Comparison of ENCODE assay signal across 1 cellular context in the genomic region with DNA sequence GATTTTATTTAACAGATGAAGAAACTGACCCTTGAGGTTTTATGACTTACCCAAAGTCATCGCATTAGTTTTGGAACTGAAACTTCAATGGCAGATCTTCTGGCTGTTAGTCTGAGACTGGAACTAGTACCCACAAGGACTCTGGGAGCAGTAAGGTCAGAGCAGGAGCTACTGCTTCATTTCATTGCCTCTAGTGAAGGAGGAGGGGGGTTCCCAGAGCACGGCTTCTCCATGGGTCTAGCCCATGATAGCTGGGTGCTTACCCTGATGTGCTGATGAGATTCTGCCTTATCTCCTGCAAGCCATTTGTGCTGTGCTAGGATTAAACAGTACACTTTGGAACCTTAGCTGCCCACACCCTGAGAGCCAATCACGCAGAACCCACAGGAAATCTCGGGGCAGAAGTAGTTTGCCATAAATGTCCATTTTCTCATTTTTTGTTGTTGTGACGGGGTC.
TF ChIP-seq lines count a peak whose summit lies in the region.

No MANE protein-coding gene starts in this region.

TF ChIP-seq in HepG2, 621 proteins besides CTCF, POLR2A, EP300 and RAD21:
- TF ChIP-seq, protein P1, sequence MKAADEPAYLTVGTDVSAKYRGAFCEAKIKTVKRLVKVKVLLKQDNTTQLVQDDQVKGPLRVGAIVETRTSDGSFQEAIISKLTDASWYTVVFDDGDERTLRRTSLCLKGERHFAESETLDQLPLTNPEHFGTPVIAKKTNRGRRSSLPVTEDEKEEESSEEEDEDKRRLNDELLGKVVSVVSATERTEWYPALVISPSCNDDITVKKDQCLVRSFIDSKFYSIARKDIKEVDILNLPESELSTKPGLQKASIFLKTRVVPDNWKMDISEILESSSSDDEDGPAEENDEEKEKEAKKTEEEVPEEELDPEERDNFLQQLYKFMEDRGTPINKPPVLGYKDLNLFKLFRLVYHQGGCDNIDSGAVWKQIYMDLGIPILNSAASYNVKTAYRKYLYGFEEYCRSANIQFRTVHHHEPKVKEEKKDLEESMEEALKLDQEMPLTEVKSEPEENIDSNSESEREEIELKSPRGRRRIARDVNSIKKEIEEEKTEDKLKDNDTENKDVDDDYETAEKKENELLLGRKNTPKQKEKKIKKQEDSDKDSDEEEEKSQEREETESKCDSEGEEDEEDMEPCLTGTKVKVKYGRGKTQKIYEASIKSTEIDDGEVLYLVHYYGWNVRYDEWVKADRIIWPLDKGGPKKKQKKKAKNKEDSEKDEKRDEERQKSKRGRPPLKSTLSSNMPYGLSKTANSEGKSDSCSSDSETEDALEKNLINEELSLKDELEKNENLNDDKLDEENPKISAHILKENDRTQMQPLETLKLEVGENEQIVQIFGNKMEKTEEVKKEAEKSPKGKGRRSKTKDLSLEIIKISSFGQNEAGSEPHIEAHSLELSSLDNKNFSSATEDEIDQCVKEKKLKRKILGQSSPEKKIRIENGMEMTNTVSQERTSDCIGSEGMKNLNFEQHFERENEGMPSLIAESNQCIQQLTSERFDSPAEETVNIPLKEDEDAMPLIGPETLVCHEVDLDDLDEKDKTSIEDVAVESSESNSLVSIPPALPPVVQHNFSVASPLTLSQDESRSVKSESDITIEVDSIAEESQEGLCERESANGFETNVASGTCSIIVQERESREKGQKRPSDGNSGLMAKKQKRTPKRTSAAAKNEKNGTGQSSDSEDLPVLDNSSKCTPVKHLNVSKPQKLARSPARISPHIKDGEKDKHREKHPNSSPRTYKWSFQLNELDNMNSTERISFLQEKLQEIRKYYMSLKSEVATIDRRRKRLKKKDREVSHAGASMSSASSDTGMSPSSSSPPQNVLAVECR (CRISPR knock-in tag; IDR thresholded peaks at IDR 0.05; ENCODE audit: borderline replicate concordance), result no peak
- TF ChIP-seq, protein P2, sequence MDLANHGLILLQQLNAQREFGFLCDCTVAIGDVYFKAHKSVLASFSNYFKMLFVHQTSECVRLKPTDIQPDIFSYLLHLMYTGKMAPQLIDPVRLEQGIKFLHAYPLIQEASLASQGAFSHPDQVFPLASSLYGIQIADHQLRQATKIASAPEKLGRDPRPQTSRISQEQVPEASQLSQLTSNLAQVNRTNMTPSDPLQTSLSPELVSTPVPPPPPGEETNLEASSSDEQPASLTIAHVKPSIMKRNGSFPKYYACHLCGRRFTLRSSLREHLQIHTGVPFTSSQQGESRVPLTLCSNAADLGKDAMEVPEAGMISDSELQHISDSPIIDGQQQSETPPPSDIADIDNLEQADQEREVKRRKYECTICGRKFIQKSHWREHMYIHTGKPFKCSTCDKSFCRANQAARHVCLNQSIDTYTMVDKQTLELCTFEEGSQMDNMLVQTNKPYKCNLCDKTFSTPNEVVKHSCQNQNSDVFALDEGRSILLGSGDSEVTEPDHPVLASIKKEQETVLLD (CRISPR knock-in tag; IDR thresholded peaks at IDR 0.05; ENCODE audit: low read depth), result no peak
TF ChIP-seq in HepG2: peak in this region for 0.
